Comparison of ENCODE assay signal across 8 cellular contexts in the genomic region with DNA sequence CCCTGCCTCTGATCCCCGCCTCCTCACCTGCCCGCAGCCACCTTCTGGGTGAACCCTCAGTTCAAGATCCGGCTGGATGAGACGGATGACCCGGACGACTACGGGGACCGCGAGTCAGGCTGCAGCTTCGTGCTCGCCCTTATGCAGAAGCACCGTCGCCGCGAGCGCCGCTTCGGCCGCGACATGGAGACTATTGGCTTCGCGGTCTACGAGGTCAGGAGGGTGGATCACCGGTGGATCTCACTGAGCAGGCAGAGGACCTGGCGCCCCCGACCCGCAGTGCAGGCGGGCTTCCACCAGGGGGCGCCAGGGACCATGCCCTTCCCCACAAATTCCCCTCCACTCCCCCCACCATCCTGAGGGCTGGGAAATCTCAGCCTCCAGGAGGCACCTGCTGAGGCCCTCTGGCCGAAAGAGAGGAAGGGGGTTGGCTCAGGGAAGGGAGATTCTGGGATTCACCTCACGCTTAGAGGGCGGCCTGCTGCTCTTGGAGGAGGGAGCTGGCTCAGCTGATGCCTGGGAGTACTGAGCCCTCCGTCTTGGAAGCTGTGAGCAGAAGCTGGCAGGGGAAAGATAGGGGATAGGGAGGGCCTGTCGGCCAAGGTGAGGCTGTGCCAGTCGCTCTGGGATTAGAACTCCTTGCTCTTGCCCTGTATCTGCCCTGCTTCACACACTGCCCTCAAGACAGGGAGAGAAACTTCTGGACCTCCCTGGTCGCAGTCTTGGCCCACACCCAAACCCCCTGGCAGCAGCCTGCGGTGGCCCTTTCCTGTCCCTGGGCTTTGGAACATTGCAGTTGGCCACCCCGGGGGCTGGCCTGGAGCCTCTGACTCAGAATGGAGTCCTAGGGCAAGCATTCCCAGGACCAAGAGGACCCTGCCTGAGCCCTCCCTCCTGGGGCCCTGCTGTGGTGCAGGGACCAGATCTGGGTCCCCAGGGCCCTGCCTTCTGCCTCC. TPM values are rescaled to one million over a fixed set of nuclear protein-coding genes. Genes with fewer than 3 reads are reported as not detected.
A peak's percentile ranks its signal among the peaks of the same experiment; 100 is the strongest.
DNase-seq lines count a peak whose midpoint lies in the region; ATAC-seq and TF ChIP-seq lines count a peak whose summit lies in the region.

No MANE protein-coding gene starts in this region.

- no peak for ATAC-seq in HG02759 (IDR thresholded peaks at IDR 0.05; ENCODE audit: unreplicated experiment)

- peak; percentile 58 for DNase-seq in CD1c-positive myeloid dendritic cell (ENCODE audit: extremely low spot score)
- DNase-seq in H7: peak; percentile 98
- peak; percentile 13 for DNase-seq in SKM-1 (lab: John Stamatoyannopoulos, UW; ENCODE audit: unreplicated experiment)
- DNase-seq in brain microvascular endothelial cell: no peak
- DNase-seq in iris pigment epithelial cell (ENCODE audit: low read depth): peak; percentile 12
- DNase-seq in stimulated activated CD4-positive, alpha-beta T cell treated with anti-CD3 and anti-CD28 coated beads, Interleukin-4, amount 100 ng/mL, for 1 hour: peak; percentile 58
- no peak for DNase-seq in SW480 (ENCODE audit: low spot score)

- TF ChIP-seq CTCF in brain microvascular endothelial cell (IDR thresholded peaks at IDR 0.05; ENCODE audit: low read depth, low read length, missing control alignments): peak; percentile 94

- no peak overlapping the region for H3K27ac ChIP-seq in brain microvascular endothelial cell

- H3K4me3 ChIP-seq in H7 (ENCODE audit: insufficient read depth, low read depth, low read length): no peak overlapping the region
- no peak overlapping the region for H3K4me3 ChIP-seq in brain microvascular endothelial cell (ENCODE audit: low read depth, low read length)

- H3K36me3 ChIP-seq in H7 (replicated peaks; ENCODE audit: control insufficient read depth, insufficient read depth, low read length) (peaks cover 32% of the 10 kb centered on the region), brain microvascular endothelial cell (replicated peaks) (peaks cover 48% of the 10 kb centered on the region)

- in situ Hi-C loops in brain microvascular endothelial cell (cut with HindIII; ENCODE audit: low pct_ligation_motif_present, low sequenced_read_pairs): no loop called here

- H3K27me3 ChIP-seq in H7 (ENCODE audit: control insufficient read depth, insufficient read depth, low read length) (no peaks in the 10 kb centered on the region), brain microvascular endothelial cell (replicated peaks) (no peaks in the 10 kb centered on the region)

RNA-seq across cellular contexts. Expression of gene CAPN1, which starts 23.2 kb away (rescaled TPM):
- total RNA-seq in H7 (2014; rRNA removed; shearing (Covaris generic)): 160 and 165 TPM in 2 replicates

RNA-seq across cellular contexts. Expression of gene SPDYC, which starts 34.9 kb away (rescaled TPM):
- 2.0 and 2.3 TPM in 2 replicates for total RNA-seq in H7 (2014; rRNA removed; shearing (Covaris generic))

RNA-seq across cellular contexts. Expression of gene POLA2, which starts 56.8 kb away (rescaled TPM):
- total RNA-seq in H7 (2014; rRNA removed; shearing (Covaris generic)): 27.6 and 35.2 TPM in 2 replicates

Comparison
In these comparisons a context has a peak if more than half of its experiments do, and no peak if none do; other contexts are left out.
1. DNase-seq: peak in CD1c-positive myeloid dendritic cell (single experiment), H7 (single experiment), SKM-1 (single experiment), iris pigment epithelial cell (single experiment) and stimulated activated CD4-positive, alpha-beta T cell treated with anti-CD3 and anti-CD28 coated beads, Interleukin-4, amount 100 ng/mL, for 1 hour (single experiment); none in brain microvascular endothelial cell (single experiment) and SW480 (single experiment).